In genomic region chr2:60558536-60558935, GRCh38 we compare ENCODE assay signal across 20 cellular contexts. TPM values are rescaled to one million over a fixed set of nuclear protein-coding genes. Genes with fewer than 3 reads are reported as not detected.
"Had no signal": no experiment of that assay in that cellular context is flagged by ENCODE, and none has a peak within 500 bp of the region (broad histone marks: within the 10 kb centered on the region; RNA-seq: fewer than 3 reads in every experiment).

No MANE protein-coding gene starts in this region.

- H3K9me3 Mint-ChIP-seq: activated CD4-positive, alpha-beta memory T cell treated with anti-CD3 and anti-CD28 coated beads for 36 hours; activated naive CD8-positive, alpha-beta T cell treated with anti-CD3 and anti-CD28 coated beads, Interleukin-2, amount 50 U/mL, for 24 hours; activated T-cell treated with anti-CD3 and anti-CD28 coated beads, Interleukin-2, amount 50 U/mL, for 72 hours; mesothelial cell of epicardium; natural killer cell; stimulated activated memory B cell treated with anti-CD40 and anti-IgM and Interleukin-4, amounts not matched to agents 10 μg/mL and 1 μg/mL and 100 μg/mL, for 72 hours had no signal

- DNase-seq: activated CD4-positive, alpha-beta memory T cell treated with anti-CD3 and anti-CD28 coated beads for 36 hours; activated CD4-positive, alpha-beta T cell treated with anti-CD3 and anti-CD28 coated beads for 4 hours; activated CD4-positive, CD25-positive, alpha-beta regulatory T cell; activated effector memory CD4-positive, alpha-beta T cell treated with Interleukin-2 at 50 U/mL for 16 hours; activated naive CD4-positive, alpha-beta T cell treated with anti-CD3 and anti-CD28 coated beads, Interleukin-2, amount 50 U/mL, for 16 hours; activated naive CD8-positive, alpha-beta T cell treated with anti-CD3 and anti-CD28 coated beads, Interleukin-2, amount 50 U/mL, for 24 hours; activated T-cell treated with anti-CD3 and anti-CD28 coated beads, Interleukin-2, amount 50 U/mL, for 72 hours; cortex of kidney; heart left ventricle; left ventricle myocardium superior; mammary epithelial cell; natural killer cell; sigmoid colon; stimulated activated CD4-positive, alpha-beta T cell treated with anti-CD3 and anti-CD28 coated beads, Interleukin-15, amount 100 ng/mL, for 24 hours; stomach had no signal

- ATAC-seq: activated naive CD8-positive, alpha-beta T cell treated with anti-CD3 and anti-CD28 coated beads, Interleukin-2, amount 50 U/mL, for 24 hours; activated T-cell treated with anti-CD3 and anti-CD28 coated beads, Interleukin-2, amount 50 U/mL, for 72 hours; heart left ventricle; left ventricle myocardium superior; natural killer cell; stimulated activated memory B cell treated with anti-CD40 and anti-IgM and Interleukin-4, amounts not matched to agents 10 μg/mL and 1 μg/mL and 100 μg/mL, for 72 hours had no signal

- H3K4me3 Mint-ChIP-seq: activated CD4-positive, alpha-beta memory T cell treated with anti-CD3 and anti-CD28 coated beads for 36 hours; activated naive CD8-positive, alpha-beta T cell treated with anti-CD3 and anti-CD28 coated beads, Interleukin-2, amount 50 U/mL, for 24 hours; activated T-cell treated with anti-CD3 and anti-CD28 coated beads, Interleukin-2, amount 50 U/mL, for 72 hours; mesothelial cell of epicardium; natural killer cell; stimulated activated memory B cell treated with anti-CD40 and anti-IgM and Interleukin-4, amounts not matched to agents 10 μg/mL and 1 μg/mL and 100 μg/mL, for 72 hours had no signal

- H3K27ac Mint-ChIP-seq: activated CD4-positive, alpha-beta memory T cell treated with anti-CD3 and anti-CD28 coated beads for 36 hours; activated naive CD8-positive, alpha-beta T cell treated with anti-CD3 and anti-CD28 coated beads, Interleukin-2, amount 50 U/mL, for 24 hours; activated T-cell treated with anti-CD3 and anti-CD28 coated beads, Interleukin-2, amount 50 U/mL, for 72 hours; mesothelial cell of epicardium; natural killer cell had no signal

- H3K27ac ChIP-seq: heart left ventricle, sigmoid colon, stomach, suprapubic skin, tibial nerve had no signal

- H3K4me2 ChIP-seq: smooth muscle cell had no signal

- H3K27me3 Mint-ChIP-seq: stimulated activated memory B cell treated with anti-CD40 and anti-IgM and Interleukin-4, amounts not matched to agents 10 μg/mL and 1 μg/mL and 100 μg/mL, for 72 hours had no signal

- H3K4me3 ChIP-seq: heart left ventricle, sigmoid colon, smooth muscle cell, stomach, suprapubic skin, tibial nerve had no signal

RNA-seq across cellular contexts. Expression of gene BCL11A, which starts 5.1 kb away (rescaled TPM):
- total RNA-seq: activated CD4-positive, alpha-beta memory T cell treated with anti-CD3 and anti-CD28 coated beads for 36 hours had no signal
